ENCODE assay signal across 1 cellular context in the genomic region with DNA sequence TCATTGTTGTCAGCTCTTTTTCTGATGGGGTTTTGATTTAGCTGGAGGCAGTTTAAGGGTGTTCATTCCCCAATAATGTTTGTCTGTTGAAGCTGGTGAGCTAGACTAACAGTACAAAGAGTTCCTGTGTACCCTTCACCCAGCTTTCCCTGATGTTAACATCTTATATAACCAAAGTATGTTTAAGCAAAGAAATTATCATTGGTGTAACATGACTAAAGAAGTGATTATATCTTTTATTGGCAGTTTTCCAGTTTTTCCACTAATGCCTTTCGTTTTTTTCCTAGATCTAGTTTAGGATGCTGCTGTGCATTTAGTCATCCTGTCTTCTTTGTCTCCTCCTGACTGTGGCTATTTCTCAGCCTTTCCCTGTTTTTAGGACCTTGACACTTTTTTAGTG.
A peak's percentile ranks its signal among the peaks of the same experiment; 100 is the strongest.
TF ChIP-seq lines count a peak whose summit lies in the region.

No MANE protein-coding gene starts in this region.

TF ChIP-seq in HepG2, 621 proteins besides CTCF, POLR2A, EP300 and RAD21 (continued from another document):
- TF ChIP-seq GATAD2A (CRISPR knock-in tag; IDR thresholded peaks at IDR 0.05) (peak; percentile 38; the same call in 1 of the 2 replicates), FOXA3 (CRISPR knock-in tag; IDR thresholded peaks at IDR 0.05) (peak; percentile 42; the same call in 1 of the 2 replicates), HMG20A (CRISPR knock-in tag; IDR thresholded peaks at IDR 0.05; ENCODE audit: borderline replicate concordance) (peak; percentile 41; the same call in 1 of the 2 replicates), DNMT3B (CRISPR knock-in tag; conservative IDR thresholded peaks at IDR 0.05) (no peak), PPARG (CRISPR knock-in tag; conservative IDR thresholded peaks at IDR 0.05) (0 out of 2 replicates have a peak, but pooled peaks have one; percentile 22), SOX5 (CRISPR knock-in tag; IDR thresholded peaks at IDR 0.05; ENCODE audit: borderline replicate concordance) (0 out of 2 replicates have a peak, but pooled peaks have one; percentile 12), IKZF4 (CRISPR knock-in tag; IDR thresholded peaks at IDR 0.05; ENCODE audit: borderline replicate concordance, low read depth, not compliant biosample characterization) (no peak), RXRB (CRISPR knock-in tag; IDR thresholded peaks at IDR 0.05; ENCODE audit: borderline replicate concordance) (peak; percentile 42; the same call in 1 of the 2 replicates), RCOR2 (CRISPR knock-in tag; IDR thresholded peaks at IDR 0.05) (0 out of 2 replicates have a peak, but pooled peaks have one; percentile 37), BCL6 (CRISPR knock-in tag; IDR thresholded peaks at IDR 0.05) (peak; percentile 36; the same call in 1 of the 2 replicates)
- TF ChIP-seq, protein P1, sequence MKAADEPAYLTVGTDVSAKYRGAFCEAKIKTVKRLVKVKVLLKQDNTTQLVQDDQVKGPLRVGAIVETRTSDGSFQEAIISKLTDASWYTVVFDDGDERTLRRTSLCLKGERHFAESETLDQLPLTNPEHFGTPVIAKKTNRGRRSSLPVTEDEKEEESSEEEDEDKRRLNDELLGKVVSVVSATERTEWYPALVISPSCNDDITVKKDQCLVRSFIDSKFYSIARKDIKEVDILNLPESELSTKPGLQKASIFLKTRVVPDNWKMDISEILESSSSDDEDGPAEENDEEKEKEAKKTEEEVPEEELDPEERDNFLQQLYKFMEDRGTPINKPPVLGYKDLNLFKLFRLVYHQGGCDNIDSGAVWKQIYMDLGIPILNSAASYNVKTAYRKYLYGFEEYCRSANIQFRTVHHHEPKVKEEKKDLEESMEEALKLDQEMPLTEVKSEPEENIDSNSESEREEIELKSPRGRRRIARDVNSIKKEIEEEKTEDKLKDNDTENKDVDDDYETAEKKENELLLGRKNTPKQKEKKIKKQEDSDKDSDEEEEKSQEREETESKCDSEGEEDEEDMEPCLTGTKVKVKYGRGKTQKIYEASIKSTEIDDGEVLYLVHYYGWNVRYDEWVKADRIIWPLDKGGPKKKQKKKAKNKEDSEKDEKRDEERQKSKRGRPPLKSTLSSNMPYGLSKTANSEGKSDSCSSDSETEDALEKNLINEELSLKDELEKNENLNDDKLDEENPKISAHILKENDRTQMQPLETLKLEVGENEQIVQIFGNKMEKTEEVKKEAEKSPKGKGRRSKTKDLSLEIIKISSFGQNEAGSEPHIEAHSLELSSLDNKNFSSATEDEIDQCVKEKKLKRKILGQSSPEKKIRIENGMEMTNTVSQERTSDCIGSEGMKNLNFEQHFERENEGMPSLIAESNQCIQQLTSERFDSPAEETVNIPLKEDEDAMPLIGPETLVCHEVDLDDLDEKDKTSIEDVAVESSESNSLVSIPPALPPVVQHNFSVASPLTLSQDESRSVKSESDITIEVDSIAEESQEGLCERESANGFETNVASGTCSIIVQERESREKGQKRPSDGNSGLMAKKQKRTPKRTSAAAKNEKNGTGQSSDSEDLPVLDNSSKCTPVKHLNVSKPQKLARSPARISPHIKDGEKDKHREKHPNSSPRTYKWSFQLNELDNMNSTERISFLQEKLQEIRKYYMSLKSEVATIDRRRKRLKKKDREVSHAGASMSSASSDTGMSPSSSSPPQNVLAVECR (CRISPR knock-in tag; IDR thresholded peaks at IDR 0.05; ENCODE audit: borderline replicate concordance): no peak
- TF ChIP-seq, protein P2, sequence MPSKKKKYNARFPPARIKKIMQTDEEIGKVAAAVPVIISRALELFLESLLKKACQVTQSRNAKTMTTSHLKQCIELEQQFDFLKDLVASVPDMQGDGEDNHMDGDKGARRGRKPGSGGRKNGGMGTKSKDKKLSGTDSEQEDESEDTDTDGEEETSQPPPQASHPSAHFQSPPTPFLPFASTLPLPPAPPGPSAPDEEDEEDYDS (CRISPR knock-in tag; IDR thresholded peaks at IDR 0.05): no peak
- TF ChIP-seq, protein P3, sequence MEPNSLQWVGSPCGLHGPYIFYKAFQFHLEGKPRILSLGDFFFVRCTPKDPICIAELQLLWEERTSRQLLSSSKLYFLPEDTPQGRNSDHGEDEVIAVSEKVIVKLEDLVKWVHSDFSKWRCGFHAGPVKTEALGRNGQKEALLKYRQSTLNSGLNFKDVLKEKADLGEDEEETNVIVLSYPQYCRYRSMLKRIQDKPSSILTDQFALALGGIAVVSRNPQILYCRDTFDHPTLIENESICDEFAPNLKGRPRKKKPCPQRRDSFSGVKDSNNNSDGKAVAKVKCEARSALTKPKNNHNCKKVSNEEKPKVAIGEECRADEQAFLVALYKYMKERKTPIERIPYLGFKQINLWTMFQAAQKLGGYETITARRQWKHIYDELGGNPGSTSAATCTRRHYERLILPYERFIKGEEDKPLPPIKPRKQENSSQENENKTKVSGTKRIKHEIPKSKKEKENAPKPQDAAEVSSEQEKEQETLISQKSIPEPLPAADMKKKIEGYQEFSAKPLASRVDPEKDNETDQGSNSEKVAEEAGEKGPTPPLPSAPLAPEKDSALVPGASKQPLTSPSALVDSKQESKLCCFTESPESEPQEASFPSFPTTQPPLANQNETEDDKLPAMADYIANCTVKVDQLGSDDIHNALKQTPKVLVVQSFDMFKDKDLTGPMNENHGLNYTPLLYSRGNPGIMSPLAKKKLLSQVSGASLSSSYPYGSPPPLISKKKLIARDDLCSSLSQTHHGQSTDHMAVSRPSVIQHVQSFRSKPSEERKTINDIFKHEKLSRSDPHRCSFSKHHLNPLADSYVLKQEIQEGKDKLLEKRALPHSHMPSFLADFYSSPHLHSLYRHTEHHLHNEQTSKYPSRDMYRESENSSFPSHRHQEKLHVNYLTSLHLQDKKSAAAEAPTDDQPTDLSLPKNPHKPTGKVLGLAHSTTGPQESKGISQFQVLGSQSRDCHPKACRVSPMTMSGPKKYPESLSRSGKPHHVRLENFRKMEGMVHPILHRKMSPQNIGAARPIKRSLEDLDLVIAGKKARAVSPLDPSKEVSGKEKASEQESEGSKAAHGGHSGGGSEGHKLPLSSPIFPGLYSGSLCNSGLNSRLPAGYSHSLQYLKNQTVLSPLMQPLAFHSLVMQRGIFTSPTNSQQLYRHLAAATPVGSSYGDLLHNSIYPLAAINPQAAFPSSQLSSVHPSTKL (CRISPR knock-in tag; IDR thresholded peaks at IDR 0.05): peak; percentile 35; the same call in 1 of the 2 replicates
- TF ChIP-seq, protein P4, sequence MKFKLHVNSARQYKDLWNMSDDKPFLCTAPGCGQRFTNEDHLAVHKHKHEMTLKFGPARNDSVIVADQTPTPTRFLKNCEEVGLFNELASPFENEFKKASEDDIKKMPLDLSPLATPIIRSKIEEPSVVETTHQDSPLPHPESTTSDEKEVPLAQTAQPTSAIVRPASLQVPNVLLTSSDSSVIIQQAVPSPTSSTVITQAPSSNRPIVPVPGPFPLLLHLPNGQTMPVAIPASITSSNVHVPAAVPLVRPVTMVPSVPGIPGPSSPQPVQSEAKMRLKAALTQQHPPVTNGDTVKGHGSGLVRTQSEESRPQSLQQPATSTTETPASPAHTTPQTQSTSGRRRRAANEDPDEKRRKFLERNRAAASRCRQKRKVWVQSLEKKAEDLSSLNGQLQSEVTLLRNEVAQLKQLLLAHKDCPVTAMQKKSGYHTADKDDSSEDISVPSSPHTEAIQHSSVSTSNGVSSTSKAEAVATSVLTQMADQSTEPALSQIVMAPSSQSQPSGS (CRISPR knock-in tag; IDR thresholded peaks at IDR 0.05): no peak
- TF ChIP-seq, protein P5, sequence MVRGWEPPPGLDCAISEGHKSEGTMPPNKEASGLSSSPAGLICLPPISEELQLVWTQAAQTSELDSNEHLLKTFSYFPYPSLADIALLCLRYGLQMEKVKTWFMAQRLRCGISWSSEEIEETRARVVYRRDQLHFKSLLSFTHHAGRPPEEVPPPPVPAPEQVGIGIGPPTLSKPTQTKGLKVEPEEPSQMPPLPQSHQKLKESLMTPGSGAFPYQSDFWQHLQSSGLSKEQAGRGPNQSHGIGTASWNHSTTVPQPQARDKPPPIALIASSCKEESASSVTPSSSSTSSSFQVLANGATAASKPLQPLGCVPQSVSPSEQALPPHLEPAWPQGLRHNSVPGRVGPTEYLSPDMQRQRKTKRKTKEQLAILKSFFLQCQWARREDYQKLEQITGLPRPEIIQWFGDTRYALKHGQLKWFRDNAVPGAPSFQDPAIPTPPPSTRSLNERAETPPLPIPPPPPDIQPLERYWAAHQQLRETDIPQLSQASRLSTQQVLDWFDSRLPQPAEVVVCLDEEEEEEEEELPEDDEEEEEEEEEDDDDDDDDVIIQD (CRISPR knock-in tag; IDR thresholded peaks at IDR 0.05; ENCODE audit: low read depth): peak; percentile 44; the same call in 1 of the 2 replicates
